Comparison of ENCODE assay signal across 7 cellular contexts in genomic region chr18:22525883-22526282, GRCh38.
"Had no signal": no experiment of that assay in that cellular context is flagged by ENCODE, and none has a peak within 500 bp of the region (broad histone marks: within the 10 kb centered on the region; RNA-seq: fewer than 3 reads in every experiment).

No MANE protein-coding gene starts in this region.

- H3K9me3 ChIP-seq: HAP-1 had no signal

- H3K27ac ChIP-seq: GM23248, HL-60 had no signal

- H3K36me3 ChIP-seq: HAP-1 had no signal

- H3K4me3 ChIP-seq: GM23248, HAP-1 had no signal

- DNase-seq: GM23248, GOT3, H7, HFFc6 had no signal

- ATAC-seq: HCT116 had no signal

- H2AFZ ChIP-seq: GM23248 had no signal

- H3K4me1 ChIP-seq: HAP-1 had no signal

- H3K9ac ChIP-seq: GM23248 had no signal
